9 cellular contexts compared by ENCODE assay signal in the genomic region with DNA sequence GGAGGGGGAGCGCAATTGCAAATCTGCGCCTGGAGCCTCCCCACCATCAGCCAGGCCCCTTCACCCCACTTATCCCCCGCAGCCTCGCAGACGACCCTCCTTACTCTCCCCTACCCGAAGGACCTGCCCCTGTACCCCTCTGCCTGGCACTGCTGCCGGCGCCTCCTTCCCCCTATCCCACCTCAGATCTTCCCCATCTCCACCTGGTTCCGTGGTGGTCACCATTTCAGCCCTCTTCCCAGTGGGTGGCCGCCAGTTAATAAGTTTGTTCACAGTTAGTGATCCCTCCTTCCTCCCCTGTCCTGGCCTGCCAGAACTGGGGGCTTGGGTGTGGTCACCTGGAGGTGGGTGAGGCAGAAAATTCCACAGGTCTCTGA. TPM values are rescaled to one million over a fixed set of nuclear protein-coding genes. Genes with fewer than 3 reads are reported as not detected.
A peak's percentile ranks its signal among the peaks of the same experiment; 100 is the strongest.
DNase-seq lines count a peak whose midpoint lies in the region; ATAC-seq and TF ChIP-seq lines count a peak whose summit lies in the region.
"Had no signal": no experiment of that assay in that cellular context is flagged by ENCODE, and none has a peak within 500 bp of the region (broad histone marks: within the 10 kb centered on the region; RNA-seq: fewer than 3 reads in every experiment).

No MANE protein-coding gene starts in this region.

- peak overlapping the region; percentile 98 for H3K9ac ChIP-seq in HCT116 (ENCODE audit: low read length)

- intact Hi-C loops in HCT116 (cut with micrococcal nuclease): loop anchor here (5.0 kb wide), 1 partner anchor 43 kb away; no protein-coding TSS in a partner anchor
- intact Hi-C loops in MCF 10A (cut with micrococcal nuclease): no loop called here

- no peaks in the 10 kb centered on the region for H3K9me3 ChIP-seq in HCT116 (ENCODE audit: control insufficient read depth in 1 of 2, insufficient read depth in 1 of 2, low read depth in 1 of 2, low read length in 2 of 2)

- peaks cover 22% of the 10 kb centered on the region for H3K79me2 ChIP-seq in HCT116 (ENCODE audit: insufficient read depth, low read length)

- peaks cover 2 to 12% of the 10 kb centered on the region in 2 experiments; a peak in 3 of 4 replicates for H3K36me3 ChIP-seq in HCT116 (ENCODE audit: control insufficient read depth in 1 of 2, insufficient read depth in 2 of 2, low read length in 2 of 2)

- H3K27ac Mint-ChIP-seq in MCF 10A (ENCODE audit: low read depth, unreplicated experiment) (no peak overlapping the region), immature natural killer cell (peak overlapping the region in 5 of 6 donors; percentile 49 to 83 (median 73))
- H3K27ac Mint-ChIP-seq in activated T-cell treated with anti-CD3 and anti-CD28 coated beads, Interleukin-2, amount 50 U/mL, for 24 hours: no peak overlapping the region

- H3K9me3 Mint-ChIP-seq in MCF 10A (ENCODE audit: unreplicated experiment) (no peaks in the 10 kb centered on the region), immature natural killer cell (no peaks in the 10 kb centered on the region)
- no peaks in the 10 kb centered on the region for H3K9me3 Mint-ChIP-seq in activated T-cell treated with anti-CD3 and anti-CD28 coated beads, Interleukin-2, amount 50 U/mL, for 24 hours

- no peak for TF ChIP-seq RAD21 in HCT116 (IDR thresholded peaks at IDR 0.05; ENCODE audit: low read depth)

- peak overlapping the region; percentile 85 to 92 for H3K4me3 ChIP-seq in HCT116 (replicated peaks in 1 of 2; ENCODE audit: low read depth in 1 of 2, low read length in 2 of 2)
- peak overlapping the region; percentile 26 to 53 (median 46) for H3K4me3 ChIP-seq in skin epidermis

- CTCF ChIA-PET in HCT116 (lab: Charles Lee) (interaction anchor here (0.9 kb wide), 1 partner anchor 19 kb away, joined by 3 read pairs; no protein-coding TSS in a partner anchor), MCF 10A (lab: Yijun Ruan, JAX) (interaction anchor here (0.6 to 1.6 kb wide), 2 partner anchors 19 to 300 kb away, joined by 3 to 6 read pairs; no protein-coding TSS in a partner anchor)

- no peak overlapping the region for H2AFZ ChIP-seq in HCT116 (ENCODE audit: low read depth, low read length, poor library complexity, severe bottlenecking)

- H3K4me3 Mint-ChIP-seq in MCF 10A (ENCODE audit: unreplicated experiment) (peak overlapping the region; percentile 69), immature natural killer cell (peak overlapping the region in 3 of 5 donors; percentile 9 to 49 (median 21))
- no peak overlapping the region for H3K4me3 Mint-ChIP-seq in activated T-cell treated with anti-CD3 and anti-CD28 coated beads, Interleukin-2, amount 50 U/mL, for 24 hours

- RAD21 ChIA-PET in HCT116 (lab: Charles Lee; ENCODE audit: low non-redundant PET in 1 of 2, low total read pairs in 2 of 2, uncharacterized antibody in 2 of 2, unreplicated experiment in 2 of 2): no interaction called here

- no peak for TF ChIP-seq POLR2A in HCT116 (IDR thresholded peaks at IDR 0.05; ENCODE audit: borderline replicate concordance, extremely low read depth, insufficient read depth, insufficient read length)

- no peaks in the 10 kb centered on the region for H3K9me2 ChIP-seq in HCT116 (ENCODE audit: insufficient read depth)

- H3K4me1 ChIP-seq in HCT116 (ENCODE audit: control insufficient read depth in 1 of 2, insufficient read depth in 2 of 2, low read length in 2 of 2): peaks cover 41 to 57% of the 10 kb centered on the region in 2 experiments

- BruUV-seq in HCT116 (replicated peaks; lab: Mats Ljungman, UMichigan) (TSS peak; percentile 65), MCF 10A (replicated peaks; lab: Mats Ljungman, UMichigan) (no TSS peak)

- peak overlapping the region; percentile 91 for H3K4me2 ChIP-seq in HCT116 (ENCODE audit: low read length)

- ATAC-seq in HCT116 (peak; percentile 28), HG03442 (IDR thresholded peaks at IDR 0.05; ENCODE audit: unreplicated experiment) (no peak)

- H3K36me3 Mint-ChIP-seq in MCF 10A (ENCODE audit: insufficient read depth, unreplicated experiment) (no peaks in the 10 kb centered on the region), immature natural killer cell (peaks cover 0 to 6% (median 6%) of the 10 kb centered on the region in 3 donors)
- H3K36me3 Mint-ChIP-seq in activated T-cell treated with anti-CD3 and anti-CD28 coated beads, Interleukin-2, amount 50 U/mL, for 24 hours (ENCODE audit: low read depth): peaks cover 42% of the 10 kb centered on the region

- POLR2A ChIA-PET in HCT116 (lab: Charles Lee) (no interaction called here), MCF 10A (lab: Yijun Ruan, JAX) (interaction anchor here (0.7 to 1.2 kb wide), 2 partner anchors 22 to 113 kb away, joined by 3 to 5 read pairs; no protein-coding TSS in a partner anchor)

- H4K20me1 ChIP-seq in HCT116 (ENCODE audit: insufficient read depth): no peaks in the 10 kb centered on the region

- no peak for DNase-seq in HCT116 (ENCODE audit: low read depth, low spot score)
- no peak for DNase-seq in MCF 10A (ENCODE audit: unreplicated experiment)
- no peak for DNase-seq in immature natural killer cell
- DNase-seq in activated T-cell treated with anti-CD3 and anti-CD28 coated beads, Interleukin-2, amount 50 U/mL, for 24 hours: no peak
- DNase-seq in HPDE6-E6E7 (ENCODE audit: extremely low spot score): no peak
- DNase-seq in NCI-H128 (lab: John Stamatoyannopoulos, UW; ENCODE audit: unreplicated experiment): no peak
- DNase-seq: amniotic stem cell had no signal

- H3K27ac ChIP-seq in HCT116 (ENCODE audit: low read depth, low read length) (peak overlapping the region; percentile 89), skin epidermis (peak overlapping the region; percentile 42 to 94 (median 85))

- TF ChIP-seq CTCF in HCT116 (IDR thresholded peaks at IDR 0.05 in 2 of 3, conservative IDR thresholded peaks at IDR 0.05 in 1 of 3; ENCODE audit: borderline replicate concordance in 1 of 3, insufficient read depth in 1 of 3, low read depth in 2 of 3, low read length in 2 of 3): no peak
- no peak for TF ChIP-seq CTCF in MCF 10A (IDR thresholded peaks at IDR 0.05; ENCODE audit: unreplicated experiment)

- H3K27me3 ChIP-seq in HCT116 (ENCODE audit: insufficient read depth, low read length): no peaks in the 10 kb centered on the region

- H3K27me3 Mint-ChIP-seq in MCF 10A (ENCODE audit: insufficient read depth, unreplicated experiment) (no peaks in the 10 kb centered on the region), immature natural killer cell (ENCODE audit: low read depth in 3 of 3) (peaks cover 0 to 2% (median 1%) of the 10 kb centered on the region in 3 donors)
- H3K27me3 Mint-ChIP-seq in activated T-cell treated with anti-CD3 and anti-CD28 coated beads, Interleukin-2, amount 50 U/mL, for 24 hours: no peaks in the 10 kb centered on the region

- H3K4me1 Mint-ChIP-seq in MCF 10A (ENCODE audit: insufficient read depth, unreplicated experiment) (peaks cover 4% of the 10 kb centered on the region), immature natural killer cell (peaks cover 39 to 42% of the 10 kb centered on the region in 2 donors)
- peaks cover 35% of the 10 kb centered on the region for H3K4me1 Mint-ChIP-seq in activated T-cell treated with anti-CD3 and anti-CD28 coated beads, Interleukin-2, amount 50 U/mL, for 24 hours (ENCODE audit: low read depth)

TF ChIP-seq in HCT116, 20 proteins besides CTCF, POLR2A, EP300 and RAD21:
- TF ChIP-seq CBX3 (IDR thresholded peaks at IDR 0.05; ENCODE audit: low read depth): no peak
- TF ChIP-seq EZH2 (IDR thresholded peaks at IDR 0.05): no peak
TF ChIP-seq in HCT116: peak in this region for 0.

RNA-seq across cellular contexts. Expression of a gene that starts 0.4 kb away (rescaled TPM):
- 90.9 TPM for total RNA-seq in HCT116 (2021; ENCODE audit: unreplicated experiment)
- polyA plus RNA-seq in HCT116 (2012): 62.0 and 79.9 TPM in 2 replicates
- total RNA-seq in MCF 10A (2022): 6.2 and 10.6 TPM in 2 replicates
- 100 to 1,000 TPM; 195 to 449 (median 327) TPM for polyA plus RNA-seq in immature natural killer cell

RNA-seq across cellular contexts. Expression of a gene that starts 28.4 kb away (rescaled TPM):
- total RNA-seq in HCT116 (2021; ENCODE audit: unreplicated experiment): 430 TPM
- polyA plus RNA-seq in HCT116 (2012): 242 and 278 TPM in 2 replicates
- 278 and 297 TPM in 2 replicates for total RNA-seq in MCF 10A (2022)
- 100 to 1,000 TPM in 1 of 3 donors, 10 to 100 TPM in 2; 33.7 to 107 (median 52.2) TPM for polyA plus RNA-seq in immature natural killer cell

RNA-seq across cellular contexts. Expression of a gene that starts 38.6 kb away (rescaled TPM):
- total RNA-seq in HCT116 (2021; ENCODE audit: unreplicated experiment): 111 TPM
- 145 and 167 TPM in 2 replicates for polyA plus RNA-seq in HCT116 (2012)
- total RNA-seq in MCF 10A (2022): 1.8 and 6.1 TPM in 2 replicates
- polyA plus RNA-seq in immature natural killer cell: 1 to 10 TPM in 1 of 3 donors, not detected in 2; 1.8 TPM

RNA-seq across cellular contexts. Expression of a gene that starts 57.0 kb away (rescaled TPM):
- 13.8 TPM for total RNA-seq in HCT116 (2021; ENCODE audit: unreplicated experiment)
- 33.3 and 33.5 TPM in 2 replicates for polyA plus RNA-seq in HCT116 (2012)
- 2.5 and 2.6 TPM in 2 replicates for total RNA-seq in MCF 10A (2022)
- polyA plus RNA-seq in immature natural killer cell: 100 to 1,000 TPM; 253 to 474 (median 308) TPM

RNA-seq across cellular contexts. Expression of a gene that starts 59.9 kb away (rescaled TPM):
- 44.0 TPM for total RNA-seq in HCT116 (2021; ENCODE audit: unreplicated experiment)
- polyA plus RNA-seq in HCT116 (2012): 27.5 and 32.5 TPM in 2 replicates
- 23.3 and 27.4 TPM in 2 replicates for total RNA-seq in MCF 10A (2022)
- polyA plus RNA-seq in immature natural killer cell: 10 to 100 TPM in 2 of 3 donors, 1 to 10 TPM in 1; 5.7 to 44.4 (median 10.1) TPM

Comparison
In these comparisons a context has a peak if more than half of its experiments do, and no peak if none do; other contexts are left out.
1. H3K27ac Mint-ChIP-seq: peak in immature natural killer cell (5 of 6); none in MCF 10A (single experiment) and activated T-cell treated with anti-CD3 and anti-CD28 coated beads, Interleukin-2, amount 50 U/mL, for 24 hours (single experiment).
2. RNA of a gene that starts 38.6 kb away (total RNA-seq): 111 TPM in HCT116 (single experiment); 1.8 to 6.1 TPM in MCF 10A; every median in the first group is over 10 times any median in the second.